Comparison of ENCODE assay signal across 12 cellular contexts in genomic region chr7:116653204-116653603, GRCh38. TPM values are rescaled to one million over a fixed set of nuclear protein-coding genes. Genes with fewer than 3 reads are reported as not detected.
DNase-seq lines count a peak whose midpoint lies in the region; ATAC-seq and TF ChIP-seq lines count a peak whose summit lies in the region.
"Had no signal": no experiment of that assay in that cellular context is flagged by ENCODE, and none has a peak within 500 bp of the region (broad histone marks: within the 10 kb centered on the region; RNA-seq: fewer than 3 reads in every experiment).

No MANE protein-coding gene starts in this region.

- no peaks in the 10 kb centered on the region for H3F3A ChIP-seq in GM23338 (replicated peaks; ENCODE audit: low read depth)

- DNase-seq in Right ventricle myocardium superior (no peak), cardiac septum (ENCODE audit: low spot score) (no peak), SW 1271 (lab: John Stamatoyannopoulos, UW) (peak; percentile 6 to 36), hepatocyte (ENCODE audit: low spot score) (peak; percentile 45), testis (no peak), GM13977 (ENCODE audit: low spot score) (no peak), GM23338 (ENCODE audit: low spot score) (no peak), NCI-H1092 treated with DMSO at 0.1 percent for 48 hours (lab: John Stamatoyannopoulos, UW) (no peak)
- DNase-seq: activated effector memory CD4-positive, alpha-beta T cell treated with anti-CD3 and anti-CD28 coated beads, Interleukin-2, amount 50 U/mL, for 16 hours; NCI-H2029 had no signal

- H3K27me3 Mint-ChIP-seq in GM23338 (ENCODE audit: insufficient read depth, low read depth, poor library complexity): no peaks in the 10 kb centered on the region

- TF ChIP-seq CTCF in hepatocyte (IDR thresholded peaks at IDR 0.05; ENCODE audit: poor library complexity) (no peak), testis (IDR thresholded peaks at IDR 0.05) (no peak), GM13977 (IDR thresholded peaks at IDR 0.05; ENCODE audit: extremely low read depth, insufficient read depth, missing control alignments) (no peak), GM23338 (conservative IDR thresholded peaks at IDR 0.05; ENCODE audit: low read depth in 2 of 2) (no peak)

- no peak overlapping the region for H3K27ac ChIP-seq in hepatocyte
- H3K27ac ChIP-seq in testis: no peak overlapping the region
- no peak overlapping the region for H3K27ac ChIP-seq in GM23338 (ENCODE audit: low read depth)
- H3K27ac ChIP-seq: BLaER1 had no signal

- H4K20me1 ChIP-seq in hepatocyte (ENCODE audit: insufficient read depth, poor library complexity, severe bottlenecking) (no peaks in the 10 kb centered on the region), GM23338 (replicated peaks; ENCODE audit: insufficient read depth) (no peaks in the 10 kb centered on the region)
- H4K20me1 ChIP-seq: BLaER1 had no signal

- TF ChIP-seq POLR2A in testis (IDR thresholded peaks at IDR 0.05): no peak

- H3K4me3 ChIP-seq in hepatocyte: no peak overlapping the region
- no peak overlapping the region for H3K4me3 ChIP-seq in testis
- no peak overlapping the region for H3K4me3 ChIP-seq in GM23338
- H3K4me3 ChIP-seq: BLaER1 had no signal

- H3K79me2 ChIP-seq in hepatocyte: no peaks in the 10 kb centered on the region
- H3K79me2 ChIP-seq in GM23338 (replicated peaks; ENCODE audit: insufficient read depth): no peaks in the 10 kb centered on the region

- H3K9me3 Mint-ChIP-seq in GM23338: no peaks in the 10 kb centered on the region; the same call in 2 of the 3 replicates

- WGBS in hepatocyte (ENCODE audit: low lambda C conversion rate, missing lambda C conversion rate): 68% methylated on average over 3 of the region's 3 CpGs
- 85 to 86% methylated on average over 3 of the region's 3 CpGs for WGBS in testis, 2 donors

- no peaks in the 10 kb centered on the region for H3K4me1 Mint-ChIP-seq in GM23338

- no peak overlapping the region for H2AFZ ChIP-seq in hepatocyte
- no peak overlapping the region for H2AFZ ChIP-seq in GM23338

- H3K4me1 ChIP-seq in hepatocyte (ENCODE audit: insufficient read depth): no peaks in the 10 kb centered on the region
- H3K4me1 ChIP-seq in testis: no peaks in the 10 kb centered on the region
- no peaks in the 10 kb centered on the region for H3K4me1 ChIP-seq in GM23338 (ENCODE audit: insufficient read depth)
- H3K4me1 ChIP-seq: BLaER1 had no signal

- in situ Hi-C loops in GM13977 (cut with MboI; ENCODE audit: low pct_unique_long_range_greater_than_20kb, low sequenced_read_pairs, unreplicated experiment): no loop called here

- no peaks in the 10 kb centered on the region for H3K9me3 ChIP-seq in hepatocyte (ENCODE audit: low read depth)
- no peaks in the 10 kb centered on the region for H3K9me3 ChIP-seq in testis
- H3K9me3 ChIP-seq: BLaER1 had no signal

- no peaks in the 10 kb centered on the region for H3K9me2 ChIP-seq in hepatocyte (replicated peaks; ENCODE audit: insufficient read depth)
- no peaks in the 10 kb centered on the region for H3K9me2 ChIP-seq in GM23338 (ENCODE audit: insufficient read depth)

- H3K36me3 Mint-ChIP-seq in GM23338 (ENCODE audit: low read depth): no peaks in the 10 kb centered on the region

- no peak overlapping the region for H3K4me3 Mint-ChIP-seq in GM23338

- H3K4me2 ChIP-seq in hepatocyte (no peak overlapping the region), GM23338 (no peak overlapping the region)
- H3K4me2 ChIP-seq: BLaER1 had no signal

- H3K36me3 ChIP-seq in hepatocyte (replicated peaks; ENCODE audit: insufficient read depth, low read depth): no peaks in the 10 kb centered on the region
- H3K36me3 ChIP-seq in testis (ENCODE audit: low read depth, missing control alignments): no peaks in the 10 kb centered on the region
- no peaks in the 10 kb centered on the region for H3K36me3 ChIP-seq in GM23338 (ENCODE audit: insufficient read depth)
- H3K36me3 ChIP-seq: BLaER1 had no signal

- H3K27ac Mint-ChIP-seq in GM23338: no peak overlapping the region

- peak; percentile 91 for ATAC-seq in Right ventricle myocardium superior (ENCODE audit: poor library complexity)
- ATAC-seq in GM23338: no peak

- intact Hi-C loops in Right ventricle myocardium superior (cut with DNase I) (no loop called here), cardiac septum (cut with DNase I) (no loop called here), testis (cut with DNase I; ENCODE audit: low total_unique reads) (no loop called here)

- H3K27me3 ChIP-seq in hepatocyte: no peaks in the 10 kb centered on the region
- H3K27me3 ChIP-seq in testis: no peaks in the 10 kb centered on the region
- no peaks in the 10 kb centered on the region for H3K27me3 ChIP-seq in GM23338 (ENCODE audit: insufficient read depth)
- H3K27me3 ChIP-seq: BLaER1 had no signal

TF ChIP-seq in GM23338, 12 proteins besides CTCF, POLR2A, EP300 and RAD21 (continues in another document):
- TF ChIP-seq ZNF331 (CRISPR knock-in tag; IDR thresholded peaks at IDR 0.05; ENCODE audit: low read depth) (no peak), CREB1 (CRISPR knock-in tag; IDR thresholded peaks at IDR 0.05; ENCODE audit: low read depth) (no peak), ZNF114 (CRISPR knock-in tag; IDR thresholded peaks at IDR 0.05) (no peak), JUNB (IDR thresholded peaks at IDR 0.05; ENCODE audit: unreplicated experiment) (no peak), EZH2 (IDR thresholded peaks at IDR 0.05; ENCODE audit: low read depth, unreplicated experiment) (no peak), POLR2AphosphoS5 (IDR thresholded peaks at IDR 0.05; ENCODE audit: low read depth) (no peak), ETS1 (IDR thresholded peaks at IDR 0.05) (no peak), EZH2phosphoT487 (IDR thresholded peaks at IDR 0.05; ENCODE audit: unreplicated experiment) (no peak), STAT1 (IDR thresholded peaks at IDR 0.05; ENCODE audit: unreplicated experiment) (no peak), REST (IDR thresholded peaks at IDR 0.05; ENCODE audit: unreplicated experiment) (no peak), NANOG (IDR thresholded peaks at IDR 0.05; ENCODE audit: borderline replicate concordance) (no peak)

RNA-seq across cellular contexts. Expression of gene MET, which starts 18.8 kb away (rescaled TPM):
- 14.3 TPM for total RNA-seq in Right ventricle myocardium superior
- total RNA-seq in cardiac septum: 9.2 TPM
- 29.3 and 35.7 TPM in 2 replicates for total RNA-seq in hepatocyte
- 6.5 and 12.7 TPM in 2 replicates for polyA plus RNA-seq in hepatocyte
- total RNA-seq in testis: 1 to 10 TPM; 2.0 to 3.2 TPM
- 3.9 TPM for polyA plus RNA-seq in testis (ENCODE audit: insufficient read depth, low read depth, low replicate concordance)
- 16.3 and 23.1 TPM in 2 replicates for total RNA-seq in GM23338 (2014; rRNA removed; shearing (Covaris generic))
- polyA plus RNA-seq in GM23338 (2016; fragmentation: Nextera tagmentation; extraction: Ambion mirVana): 3.8 and 4.8 TPM in 2 replicates
- polyA plus RNA-seq: neural cell had no signal

Comparison
In these comparisons a context has a peak if more than half of its experiments do, and no peak if none do; other contexts are left out.
1. DNase-seq: peak in SW 1271 (2 of 2) and hepatocyte (single experiment); none in Right ventricle myocardium superior (single experiment), cardiac septum (single experiment), testis (single experiment), GM13977 (single experiment), GM23338 (single experiment) and NCI-H1092 treated with DMSO at 0.1 percent for 48 hours (single experiment).